In the genomic region with DNA sequence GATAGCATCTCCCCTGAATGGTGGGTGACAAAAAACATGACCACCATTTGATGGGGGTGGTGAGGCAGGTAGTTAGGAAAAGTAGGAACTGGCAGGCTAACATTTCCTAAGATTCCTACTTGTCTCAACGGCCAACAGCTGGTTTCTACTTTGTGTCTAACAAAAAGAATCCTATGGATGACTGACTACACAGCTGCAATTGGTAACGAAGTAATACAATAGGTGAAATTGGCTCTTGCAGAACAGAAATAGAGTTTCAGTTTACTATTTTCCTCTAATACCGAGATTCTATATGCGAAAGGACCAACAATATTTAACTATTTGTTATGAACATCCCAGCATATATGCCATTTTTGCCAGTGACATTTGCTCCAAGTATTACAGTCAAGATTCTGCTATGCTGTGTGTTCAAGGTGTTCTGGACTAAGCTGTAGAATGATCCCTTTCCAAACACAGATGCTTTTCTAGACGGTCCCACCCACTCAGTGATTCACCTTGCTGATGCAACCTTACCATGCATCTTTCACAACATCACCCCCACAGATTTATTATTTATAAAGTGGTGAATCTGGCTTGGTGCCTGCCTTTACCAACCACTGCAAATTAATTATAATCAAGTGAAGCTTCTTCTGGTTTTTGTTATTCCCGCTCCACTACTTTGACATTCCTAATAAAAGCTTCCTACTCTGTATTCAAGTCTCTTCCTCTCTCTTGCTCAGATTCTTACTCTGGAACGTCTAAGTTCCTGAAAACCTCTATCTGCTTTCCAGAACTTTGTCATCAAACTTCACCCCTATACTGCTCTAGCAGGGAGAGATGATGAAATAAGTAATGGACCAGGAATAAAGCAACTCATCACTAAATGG, we compare ENCODE assay signal across 10 cellular contexts. TPM values are rescaled to one million over a fixed set of nuclear protein-coding genes. Genes with fewer than 3 reads are reported as not detected.
DNase-seq lines count a peak whose midpoint lies in the region; ATAC-seq and TF ChIP-seq lines count a peak whose summit lies in the region.
"Had no signal": no experiment of that assay in that cellular context is flagged by ENCODE, and none has a peak within 500 bp of the region (broad histone marks: within the 10 kb centered on the region; RNA-seq: fewer than 3 reads in every experiment).

No MANE protein-coding gene starts in this region.

- CTCF ChIA-PET in OCI-LY7 (lab: Charles Lee; ENCODE audit: unreplicated experiment): no interaction called here

- POLR2A ChIA-PET in OCI-LY7 (lab: Charles Lee): interaction anchor here (0.6 to 1.8 kb wide), 7 partner anchors 9 to 142 kb away, joined by 3 to 16 read pairs (median 3); no protein-coding TSS in a partner anchor

- no peak overlapping the region for H3K4me3 Mint-ChIP-seq in type B pancreatic cell

- no peaks in the 10 kb centered on the region for H4K20me1 ChIP-seq in OCI-LY7 (ENCODE audit: insufficient read depth, low read length)

- H3K9me3 ChIP-seq in gastroesophageal sphincter (no peaks in the 10 kb centered on the region), upper lobe of left lung (no peaks in the 10 kb centered on the region), OCI-LY7 (ENCODE audit: low read length) (no peaks in the 10 kb centered on the region)

- H3K27me3 ChIP-seq in gastroesophageal sphincter: no peaks in the 10 kb centered on the region
- H3K27me3 ChIP-seq in upper lobe of left lung: no peaks in the 10 kb centered on the region
- H3K27me3 ChIP-seq: cardiac muscle cell had no signal

- TF ChIP-seq EP300 in gastroesophageal sphincter (IDR thresholded peaks at IDR 0.05) (no peak), upper lobe of left lung (IDR thresholded peaks at IDR 0.05) (no peak)

- peaks cover 0 to 54% of the 10 kb centered on the region in 2 donors for H3K36me3 ChIP-seq in gastroesophageal sphincter
- peaks cover 0 to 35% (median 13%) of the 10 kb centered on the region in 4 donors for H3K36me3 ChIP-seq in upper lobe of left lung
- H3K36me3 ChIP-seq in OCI-LY7 (ENCODE audit: insufficient read depth, low read length): peaks cover 59% of the 10 kb centered on the region

- H3K27ac Mint-ChIP-seq in type B pancreatic cell: peak overlapping the region; percentile 34

- H3K79me2 ChIP-seq in OCI-LY7 (ENCODE audit: insufficient read depth, low read depth, low read length): no peaks in the 10 kb centered on the region

- intact Hi-C loops in OCI-LY7 (cut with micrococcal nuclease; ENCODE audit: unreplicated experiment): no loop called here

- H3K9me2 ChIP-seq in OCI-LY7 (ENCODE audit: insufficient read depth, low read length): no peaks in the 10 kb centered on the region

- no peak overlapping the region for H3K4me2 ChIP-seq in OCI-LY7 (ENCODE audit: low read length)

- 63 to 70% methylated on average over 7 of the region's 7 CpGs for WGBS in gastroesophageal sphincter (ENCODE audit: low coverage in 1 of 2), 2 donors
- WGBS in upper lobe of left lung, 2 donors: 80 to 85% methylated on average over 7 of the region's 7 CpGs

- no peak overlapping the region for H3K4me3 ChIP-seq in gastroesophageal sphincter
- H3K4me3 ChIP-seq in upper lobe of left lung: no peak overlapping the region
- no peak overlapping the region for H3K4me3 ChIP-seq in OCI-LY7 (ENCODE audit: low read depth, low read length, poor library complexity, severe bottlenecking)
- H3K4me3 ChIP-seq: cardiac muscle cell had no signal

- H3K27ac ChIP-seq in gastroesophageal sphincter (peak overlapping the region in 2 of 4 donors; percentile 40 to 49), upper lobe of left lung (no peak overlapping the region), OCI-LY7 (ENCODE audit: low read depth, low read length, poor library complexity, severe bottlenecking) (no peak overlapping the region)

- DNase-seq in stimulated activated CD4-positive, alpha-beta T cell treated with anti-CD3 and anti-CD28 coated beads, Interleukin-15, amount 100 ng/mL, for 24 hours: peak; percentile 53
- DNase-seq in stimulated activated CD4-positive, alpha-beta T cell treated with anti-CD3 and anti-CD28 coated beads, Interleukin-12 subunit alpha, Interleukin-12 subunit beta, amount 100 ng/mL, for 4 hours: no peak
- DNase-seq in activated CD8-positive, alpha-beta memory T cell treated with anti-CD3 and anti-CD28 coated beads, Interleukin-2, amount 50 U/mL, for 4 hours: peak; percentile 50
- DNase-seq in type B pancreatic cell (ENCODE audit: extremely low spot score, unreplicated experiment) (no peak), upper lobe of left lung (no peak), OCI-LY7 (ENCODE audit: low spot score) (no peak)
- DNase-seq: midbrain had no signal

- BruUV-seq in OCI-LY7 (replicated peaks; lab: Mats Ljungman, UMichigan): no TSS peak

- TF ChIP-seq POLR2A in gastroesophageal sphincter (IDR thresholded peaks at IDR 0.05) (no peak), upper lobe of left lung (IDR thresholded peaks at IDR 0.05) (no peak)

- H2AFZ ChIP-seq in OCI-LY7 (ENCODE audit: low read length): no peak overlapping the region

- no peaks in the 10 kb centered on the region for H3K27me3 Mint-ChIP-seq in type B pancreatic cell

- ATAC-seq in gastroesophageal sphincter (peak; percentile 84), upper lobe of left lung (ENCODE audit: low FRiP score in 2 of 2) (no peak), GM21723 (IDR thresholded peaks at IDR 0.05; ENCODE audit: unreplicated experiment) (no peak)

- H3K4me1 Mint-ChIP-seq in type B pancreatic cell (ENCODE audit: unreplicated experiment): no peaks in the 10 kb centered on the region

- H3K4me1 ChIP-seq in gastroesophageal sphincter (peaks cover 0 to 19% (median 0%) of the 10 kb centered on the region in 3 donors), upper lobe of left lung (peaks cover 0 to 6% (median 0%) of the 10 kb centered on the region in 4 donors), OCI-LY7 (ENCODE audit: insufficient read depth, low read length, poor library complexity, severe bottlenecking) (peaks cover 7% of the 10 kb centered on the region)

- TF ChIP-seq CTCF in gastroesophageal sphincter (IDR thresholded peaks at IDR 0.05) (no peak), type B pancreatic cell (conservative IDR thresholded peaks at IDR 0.05) (no peak), upper lobe of left lung (IDR thresholded peaks at IDR 0.05) (no peak), OCI-LY7 (conservative IDR thresholded peaks at IDR 0.05; ENCODE audit: low read length) (no peak)

- peaks cover 40% of the 10 kb centered on the region for H3K36me3 Mint-ChIP-seq in type B pancreatic cell

- no peaks in the 10 kb centered on the region for H3K9me3 Mint-ChIP-seq in type B pancreatic cell

RNA-seq across cellular contexts. Expression of a gene that starts 16.8 kb away (rescaled TPM):
- total RNA-seq in gastroesophageal sphincter (10 to 100 TPM; 27.1 to 40.2 (median 28.7) TPM), type B pancreatic cell (ENCODE audit: low replicate concordance) (15.8 and 24.8 TPM in 2 replicates), upper lobe of left lung (10 to 100 TPM in 5 of 6 donors, 1 to 10 TPM in 1; 3.4 to 27.4 (median 19.4) TPM), OCI-LY7 (2022) (32.4 and 34.8 TPM in 2 replicates)
- total RNA-seq in OCI-LY7 (2014; rRNA removed; shearing (Covaris generic)): 8.9 and 34.4 TPM in 2 replicates

RNA-seq across cellular contexts. Expression of a gene that starts 17.2 kb away (rescaled TPM):
- total RNA-seq in gastroesophageal sphincter (10 to 100 TPM; 50.5 to 66.0 (median 58.4) TPM), type B pancreatic cell (ENCODE audit: low replicate concordance) (38.7 and 44.3 TPM in 2 replicates), upper lobe of left lung (100 to 1,000 TPM in 1 of 6 donors, 10 to 100 TPM in 5; 24.2 to 117 (median 41.6) TPM), OCI-LY7 (2022) (92.2 and 109 TPM in 2 replicates)
- total RNA-seq in OCI-LY7 (2014; rRNA removed; shearing (Covaris generic)): 46.7 and 54.1 TPM in 2 replicates

RNA-seq across cellular contexts. Expression of a gene that starts 30.5 kb away (rescaled TPM):
- total RNA-seq in gastroesophageal sphincter (10 to 100 TPM; 69.1 to 74.6 (median 72.2) TPM), type B pancreatic cell (ENCODE audit: low replicate concordance) (122 and 145 TPM in 2 replicates), upper lobe of left lung (100 to 1,000 TPM in 1 of 6 donors, 10 to 100 TPM in 5; 38.0 to 129 (median 57.1) TPM), OCI-LY7 (2022) (116 and 131 TPM in 2 replicates)
- 59.0 and 70.6 TPM in 2 replicates for total RNA-seq in OCI-LY7 (2014; rRNA removed; shearing (Covaris generic))

Comparison
In these comparisons a context has a peak if more than half of its experiments do, and no peak if none do; other contexts are left out.
1. DNase-seq: peak in stimulated activated CD4-positive, alpha-beta T cell treated with anti-CD3 and anti-CD28 coated beads, Interleukin-15, amount 100 ng/mL, for 24 hours (single experiment) and activated CD8-positive, alpha-beta memory T cell treated with anti-CD3 and anti-CD28 coated beads, Interleukin-2, amount 50 U/mL, for 4 hours (single experiment); none in stimulated activated CD4-positive, alpha-beta T cell treated with anti-CD3 and anti-CD28 coated beads, Interleukin-12 subunit alpha, Interleukin-12 subunit beta, amount 100 ng/mL, for 4 hours (single experiment), type B pancreatic cell (single experiment), upper lobe of left lung (0 of 2) and OCI-LY7 (single experiment).